ENCODE assay signal across 15 cellular contexts in genomic region chr6:5072440-5072839, GRCh38. TPM values are rescaled to one million over a fixed set of nuclear protein-coding genes. Genes with fewer than 3 reads are reported as not detected.
DNase-seq lines count a peak whose midpoint lies in the region; ATAC-seq lines count a peak whose summit lies in the region.
"Had no signal": no experiment of that assay in that cellular context is flagged by ENCODE, and none has a peak within 500 bp of the region (broad histone marks: within the 10 kb centered on the region; RNA-seq: fewer than 3 reads in every experiment).

No MANE protein-coding gene starts in this region.

- H3K9me3 Mint-ChIP-seq in activated T-cell treated with anti-CD3 and anti-CD28 coated beads, Interleukin-2, amount 50 U/mL, for 4 hours, result peaks cover under 1% of the 10 kb centered on the region
- H3K9me3 Mint-ChIP-seq in stimulated activated effector memory CD8-positive, alpha-beta T cell treated with anti-CD3 and anti-CD28 coated beads, Interleukin-12 subunit alpha, Interleukin-12 subunit beta, amount 100 ng/mL, for 72 hours, result peaks cover under 1% of the 10 kb centered on the region
- no peaks in the 10 kb centered on the region for H3K9me3 Mint-ChIP-seq in T-helper 2 cell treated with Interferon-gamma antibody and Interleukin-4, amounts not matched to agents 5 μg/mL and 100 μg/mL, for 36 hours
- H3K9me3 Mint-ChIP-seq: CD4-positive, alpha-beta T cell; GM23338 had no signal

- H3K27me3 Mint-ChIP-seq in activated T-cell treated with anti-CD3 and anti-CD28 coated beads, Interleukin-2, amount 50 U/mL, for 4 hours (ENCODE audit: low read depth), result peaks cover 9% of the 10 kb centered on the region
- peaks cover 26% of the 10 kb centered on the region for H3K27me3 Mint-ChIP-seq in T-helper 2 cell treated with Interferon-gamma antibody and Interleukin-4, amounts not matched to agents 5 μg/mL and 100 μg/mL, for 36 hours (ENCODE audit: low read depth)

- H3K27ac Mint-ChIP-seq in stimulated activated effector memory CD8-positive, alpha-beta T cell treated with anti-CD3 and anti-CD28 coated beads, Interleukin-12 subunit alpha, Interleukin-12 subunit beta, amount 100 ng/mL, for 72 hours, result no peak overlapping the region
- H3K27ac Mint-ChIP-seq in T-helper 2 cell treated with Interferon-gamma antibody and Interleukin-4, amounts not matched to agents 5 μg/mL and 100 μg/mL, for 36 hours, result no peak overlapping the region
- H3K27ac Mint-ChIP-seq: CD4-positive, alpha-beta T cell; GM23338 had no signal

- ATAC-seq in activated T-cell treated with anti-CD3 and anti-CD28 coated beads, Interleukin-2, amount 50 U/mL, for 4 hours, result peak; percentile 37 to 41
- peak; percentile 53 for ATAC-seq in GM19043 (IDR thresholded peaks at IDR 0.05; ENCODE audit: low read depth, unreplicated experiment)
- ATAC-seq in HG03432 (IDR thresholded peaks at IDR 0.05; ENCODE audit: unreplicated experiment), result peak; percentile 77
- peak; percentile 26 for ATAC-seq in stimulated activated effector memory CD8-positive, alpha-beta T cell treated with anti-CD3 and anti-CD28 coated beads, Interleukin-12 subunit alpha, Interleukin-12 subunit beta, amount 100 ng/mL, for 72 hours
- ATAC-seq: GM23338 had no signal

- peaks cover 2% of the 10 kb centered on the region for H3K36me3 Mint-ChIP-seq in activated T-cell treated with anti-CD3 and anti-CD28 coated beads, Interleukin-2, amount 50 U/mL, for 4 hours (ENCODE audit: insufficient read depth)
- H3K36me3 Mint-ChIP-seq in stimulated activated effector memory CD8-positive, alpha-beta T cell treated with anti-CD3 and anti-CD28 coated beads, Interleukin-12 subunit alpha, Interleukin-12 subunit beta, amount 100 ng/mL, for 72 hours, result no peaks in the 10 kb centered on the region
- no peaks in the 10 kb centered on the region for H3K36me3 Mint-ChIP-seq in T-helper 2 cell treated with Interferon-gamma antibody and Interleukin-4, amounts not matched to agents 5 μg/mL and 100 μg/mL, for 36 hours (ENCODE audit: low read depth)

- no peak for DNase-seq in activated T-cell treated with anti-CD3 and anti-CD28 coated beads, Interleukin-2, amount 50 U/mL, for 4 hours
- no peak for DNase-seq in activated T-cell treated with anti-CD3 and anti-CD28 coated beads, Interleukin-2, amount 50 U/mL, for 1 hour
- DNase-seq in stimulated activated effector memory CD8-positive, alpha-beta T cell treated with anti-CD3 and anti-CD28 coated beads, Interleukin-12 subunit alpha, Interleukin-12 subunit beta, amount 100 ng/mL, for 72 hours (ENCODE audit: low spot score in 2 of 2), result no peak
- DNase-seq in NK-92 (lab: John Stamatoyannopoulos, UW; ENCODE audit: unreplicated experiment), result no peak
- DNase-seq in T-helper 2 cell treated with Interferon-gamma antibody and Interleukin-4, amounts not matched to agents 5 μg/mL and 100 μg/mL, for 36 hours (ENCODE audit: low spot score), result no peak
- DNase-seq: Calu3; CD4-positive, alpha-beta T cell; DMS79; KBM-7; NCI-H1092; NCI-H1694; PC-9 had no signal

- no peak overlapping the region for H3K4me3 Mint-ChIP-seq in activated T-cell treated with anti-CD3 and anti-CD28 coated beads, Interleukin-2, amount 50 U/mL, for 4 hours
- H3K4me3 Mint-ChIP-seq in stimulated activated effector memory CD8-positive, alpha-beta T cell treated with anti-CD3 and anti-CD28 coated beads, Interleukin-12 subunit alpha, Interleukin-12 subunit beta, amount 100 ng/mL, for 72 hours, result no peak overlapping the region
- H3K4me3 Mint-ChIP-seq in T-helper 2 cell treated with Interferon-gamma antibody and Interleukin-4, amounts not matched to agents 5 μg/mL and 100 μg/mL, for 36 hours, result no peak overlapping the region
- H3K4me3 Mint-ChIP-seq: CD4-positive, alpha-beta T cell; GM23338 had no signal

- peaks cover 2% of the 10 kb centered on the region for H3K4me1 Mint-ChIP-seq in activated T-cell treated with anti-CD3 and anti-CD28 coated beads, Interleukin-2, amount 50 U/mL, for 4 hours (ENCODE audit: low read depth)
- H3K4me1 Mint-ChIP-seq in stimulated activated effector memory CD8-positive, alpha-beta T cell treated with anti-CD3 and anti-CD28 coated beads, Interleukin-12 subunit alpha, Interleukin-12 subunit beta, amount 100 ng/mL, for 72 hours, result no peaks in the 10 kb centered on the region
- H3K4me1 Mint-ChIP-seq in T-helper 2 cell treated with Interferon-gamma antibody and Interleukin-4, amounts not matched to agents 5 μg/mL and 100 μg/mL, for 36 hours (ENCODE audit: low read depth), result peaks cover 2% of the 10 kb centered on the region
- H3K4me1 Mint-ChIP-seq: GM23338 had no signal

RNA-seq across cellular contexts. Expression of gene PPP1R3G, which starts 12.7 kb away (rescaled TPM):
- not detected for total RNA-seq in activated T-cell treated with anti-CD3 and anti-CD28 coated beads, Interleukin-2, amount 50 U/mL, for 4 hours
- total RNA-seq: CD4-positive, alpha-beta T cell had no signal

Comparison
In these comparisons a context has a peak if more than half of its experiments do, and no peak if none do; other contexts are left out.
1. ATAC-seq: peak in every context shown above with its lines; median percentile 77 in HG03432; 53 in GM19043; 39 in activated T-cell treated with anti-CD3 and anti-CD28 coated beads, Interleukin-2, amount 50 U/mL, for 4 hours; 26 in stimulated activated effector memory CD8-positive, alpha-beta T cell treated with anti-CD3 and anti-CD28 coated beads, Interleukin-12 subunit alpha, Interleukin-12 subunit beta, amount 100 ng/mL, for 72 hours.